ENCODE assay signal across 12 cellular contexts in genomic region chr10:124654686-124655085, GRCh38.
A peak's percentile ranks its signal among the peaks of the same experiment; 100 is the strongest.
DNase-seq lines count a peak whose midpoint lies in the region; ATAC-seq and TF ChIP-seq lines count a peak whose summit lies in the region.
"Had no signal": no experiment of that assay in that cellular context is flagged by ENCODE, and none has a peak within 500 bp of the region (broad histone marks: within the 10 kb centered on the region; RNA-seq: fewer than 3 reads in every experiment).

No MANE protein-coding gene starts in this region.

- peak overlapping the region; percentile 30 for H3K27ac Mint-ChIP-seq in activated naive CD4-positive, alpha-beta T cell treated with anti-CD3 and anti-CD28 coated beads for 36 hours
- H3K27ac Mint-ChIP-seq in effector memory CD8-positive, alpha-beta T cell: peak overlapping the region; percentile 99 to 100

- no peak overlapping the region for H2BK12ac ChIP-seq in neuronal stem cell (ENCODE audit: low read length)

- TF ChIP-seq CTCF in upper lobe of right lung (IDR thresholded peaks at IDR 0.05) (no peak), hepatocyte (IDR thresholded peaks at IDR 0.05; ENCODE audit: poor library complexity) (no peak)

- H4K8ac ChIP-seq in neuronal stem cell (ENCODE audit: low read depth, low read length): no peak overlapping the region

- H4K20me1 ChIP-seq in hepatocyte (ENCODE audit: insufficient read depth, poor library complexity, severe bottlenecking): no peaks in the 10 kb centered on the region

- no peak overlapping the region for H3K4me3 Mint-ChIP-seq in activated naive CD4-positive, alpha-beta T cell treated with anti-CD3 and anti-CD28 coated beads for 36 hours
- peak overlapping the region; percentile 6 to 52 for H3K4me3 Mint-ChIP-seq in effector memory CD8-positive, alpha-beta T cell
- H3K4me3 Mint-ChIP-seq: neural crest cell had no signal

- no peak for DNase-seq in activated naive CD4-positive, alpha-beta T cell treated with anti-CD3 and anti-CD28 coated beads for 36 hours
- no peak for DNase-seq in activated naive CD4-positive, alpha-beta T cell treated with anti-CD3 and anti-CD28 coated beads, Interleukin-2, amount 50 U/mL, for 16 hours
- DNase-seq in effector memory CD8-positive, alpha-beta T cell: peak; percentile 40 to 49 (median 43)
- no peak for DNase-seq in neuronal stem cell (ENCODE audit: low spot score)
- no peak for DNase-seq in upper lobe of right lung
- no peak for DNase-seq in hepatocyte (ENCODE audit: low spot score)
- no peak for DNase-seq in NCI-H524 treated with DMSO at 0.1 percent for 48 hours (lab: John Stamatoyannopoulos, UW)
- DNase-seq: activated CD4-positive, alpha-beta T cell treated with anti-CD3 and anti-CD28 coated beads for 48 hours; activated gamma-delta T cell had no signal

- peak overlapping the region; percentile 6 for H3K9ac ChIP-seq in neuronal stem cell (ENCODE audit: low read depth, low read length, poor library complexity)

- peaks cover 67% of the 10 kb centered on the region for H3K4me1 Mint-ChIP-seq in activated naive CD4-positive, alpha-beta T cell treated with anti-CD3 and anti-CD28 coated beads for 36 hours (ENCODE audit: low read depth)
- peaks cover 83 to 89% of the 10 kb centered on the region in 2 donors for H3K4me1 Mint-ChIP-seq in effector memory CD8-positive, alpha-beta T cell (ENCODE audit: low read depth in 2 of 2)

- no peak overlapping the region for H3K27ac ChIP-seq in neuronal stem cell (replicated peaks; ENCODE audit: low read length)
- peak overlapping the region; percentile 78 for H3K27ac ChIP-seq in upper lobe of right lung
- H3K27ac ChIP-seq in hepatocyte: no peak overlapping the region

- peaks cover 8 to 19% of the 10 kb centered on the region in 2 donors for H3K4me1 ChIP-seq in neuronal stem cell (ENCODE audit: control insufficient read depth in 2 of 2, insufficient read depth in 1 of 2, low read depth in 1 of 2, low read length in 2 of 2)
- H3K4me1 ChIP-seq in upper lobe of right lung: peaks cover 64% of the 10 kb centered on the region
- no peaks in the 10 kb centered on the region for H3K4me1 ChIP-seq in hepatocyte (ENCODE audit: insufficient read depth)

- WGBS in neuronal stem cell (ENCODE audit: extremely low coverage in 2 of 2, insufficient read length in 2 of 2, insufficient replicate concordance in 1 of 2), 2 donors: no CpG with 5 or more reads among the region's 7 CpGs
- 91% methylated on average over 7 of the region's 7 CpGs for WGBS in hepatocyte (ENCODE audit: low lambda C conversion rate, missing lambda C conversion rate)

- H3K27me3 ChIP-seq in neuronal stem cell (ENCODE audit: control insufficient read depth in 3 of 3, insufficient read depth in 3 of 3, low read depth in 1 of 3, low read length in 3 of 3) (no peaks in the 10 kb centered on the region), upper lobe of right lung (no peaks in the 10 kb centered on the region), hepatocyte (no peaks in the 10 kb centered on the region)

- H2BK5ac ChIP-seq in neuronal stem cell (ENCODE audit: low read length): peak overlapping the region; percentile 63

- CTCF ChIA-PET in activated naive CD4-positive, alpha-beta T cell treated with anti-CD3 and anti-CD28 coated beads for 36 hours (lab: Charles Lee): interaction anchor here (0.8 to 1.1 kb wide), 2 partner anchors 35 to 87 kb away, joined by 3 read pairs; no protein-coding TSS in a partner anchor

- peaks cover 8 to 29% of the 10 kb centered on the region in 2 donors for H3K36me3 ChIP-seq in neuronal stem cell (replicated peaks in 1 of 2; ENCODE audit: control insufficient read depth in 2 of 2, insufficient read depth in 2 of 2, low read length in 2 of 2)
- no peaks in the 10 kb centered on the region for H3K36me3 ChIP-seq in upper lobe of right lung
- no peaks in the 10 kb centered on the region for H3K36me3 ChIP-seq in hepatocyte (replicated peaks; ENCODE audit: insufficient read depth, low read depth)

- intact Hi-C loops in activated naive CD4-positive, alpha-beta T cell treated with anti-CD3 and anti-CD28 coated beads for 36 hours (cut with micrococcal nuclease): no loop called here
- intact Hi-C loops in upper lobe of right lung (cut with DNase I): no loop called here

- no peak overlapping the region for H2BK15ac ChIP-seq in neuronal stem cell (ENCODE audit: low read length)

- no peak overlapping the region for H3K4ac ChIP-seq in neuronal stem cell (ENCODE audit: low read length)

- H3K14ac ChIP-seq in neuronal stem cell (ENCODE audit: low read length): no peak overlapping the region

- no peaks in the 10 kb centered on the region for H3K9me3 Mint-ChIP-seq in activated naive CD4-positive, alpha-beta T cell treated with anti-CD3 and anti-CD28 coated beads for 36 hours
- no peaks in the 10 kb centered on the region for H3K9me3 Mint-ChIP-seq in effector memory CD8-positive, alpha-beta T cell
- H3K9me3 Mint-ChIP-seq: neural crest cell had no signal

- H3K9me3 ChIP-seq in neuronal stem cell (replicated peaks in 1 of 2; ENCODE audit: control insufficient read depth in 2 of 2, insufficient read depth in 1 of 2, low read depth in 1 of 2, low read length in 2 of 2) (no peaks in the 10 kb centered on the region), upper lobe of right lung (no peaks in the 10 kb centered on the region), hepatocyte (ENCODE audit: low read depth) (no peaks in the 10 kb centered on the region)

- H2BK120ac ChIP-seq in neuronal stem cell (ENCODE audit: low read depth, low read length): peak overlapping the region; percentile 43

- H3K79me1 ChIP-seq in neuronal stem cell (ENCODE audit: low read depth, low read length): peaks cover 8% of the 10 kb centered on the region

- peaks cover 21% of the 10 kb centered on the region for H3K79me2 ChIP-seq in hepatocyte

- no peak overlapping the region for H3K4me3 ChIP-seq in neuronal stem cell (ENCODE audit: low read length in 2 of 2)
- no peak overlapping the region for H3K4me3 ChIP-seq in upper lobe of right lung
- H3K4me3 ChIP-seq in hepatocyte: no peak overlapping the region
- H3K4me3 ChIP-seq: GM12878 had no signal

- no peak overlapping the region for H2AFZ ChIP-seq in neuronal stem cell (ENCODE audit: low read length)
- H2AFZ ChIP-seq in hepatocyte: no peak overlapping the region

- H3K4me2 ChIP-seq in neuronal stem cell (ENCODE audit: insufficient read depth, low read length, poor library complexity, severe bottlenecking): no peak overlapping the region
- H3K4me2 ChIP-seq in hepatocyte: no peak overlapping the region

- peak; percentile 4 for ATAC-seq in effector memory CD8-positive, alpha-beta T cell (replicated peaks)
- no peak for ATAC-seq in upper lobe of right lung
- no peak for ATAC-seq in GM19395 (IDR thresholded peaks at IDR 0.05; ENCODE audit: unreplicated experiment)
- ATAC-seq: GM12878 had no signal

- no peak overlapping the region for H3K23ac ChIP-seq in neuronal stem cell (ENCODE audit: low read depth, low read length, poor library complexity)

- H3K9me2 ChIP-seq in hepatocyte (replicated peaks; ENCODE audit: insufficient read depth): no peaks in the 10 kb centered on the region

- peaks cover 1% of the 10 kb centered on the region for H3K36me3 Mint-ChIP-seq in activated naive CD4-positive, alpha-beta T cell treated with anti-CD3 and anti-CD28 coated beads for 36 hours (ENCODE audit: low read depth)
- H3K36me3 Mint-ChIP-seq in effector memory CD8-positive, alpha-beta T cell (ENCODE audit: insufficient read depth): peaks cover 62% of the 10 kb centered on the region

- no peaks in the 10 kb centered on the region for H3K27me3 Mint-ChIP-seq in activated naive CD4-positive, alpha-beta T cell treated with anti-CD3 and anti-CD28 coated beads for 36 hours (ENCODE audit: low read depth)
- H3K27me3 Mint-ChIP-seq in effector memory CD8-positive, alpha-beta T cell: no peaks in the 10 kb centered on the region

- peak overlapping the region; percentile 61 for H2AK5ac ChIP-seq in neuronal stem cell (ENCODE audit: low read depth, low read length)

- peak overlapping the region; percentile 84 for H3K18ac ChIP-seq in neuronal stem cell (ENCODE audit: low read length)

- H4K91ac ChIP-seq in neuronal stem cell (ENCODE audit: low read depth, low read length, poor library complexity): no peak overlapping the region

Comparison
In these comparisons a context has a peak if more than half of its experiments do, and no peak if none do; other contexts are left out.
1. DNase-seq: peak in effector memory CD8-positive, alpha-beta T cell (3 of 3); none in activated naive CD4-positive, alpha-beta T cell treated with anti-CD3 and anti-CD28 coated beads for 36 hours (single experiment), activated naive CD4-positive, alpha-beta T cell treated with anti-CD3 and anti-CD28 coated beads, Interleukin-2, amount 50 U/mL, for 16 hours (single experiment), neuronal stem cell (single experiment), upper lobe of right lung (single experiment), hepatocyte (single experiment) and NCI-H524 treated with DMSO at 0.1 percent for 48 hours (single experiment).